ENCODE assay signal across 26 cellular contexts in the genomic region with DNA sequence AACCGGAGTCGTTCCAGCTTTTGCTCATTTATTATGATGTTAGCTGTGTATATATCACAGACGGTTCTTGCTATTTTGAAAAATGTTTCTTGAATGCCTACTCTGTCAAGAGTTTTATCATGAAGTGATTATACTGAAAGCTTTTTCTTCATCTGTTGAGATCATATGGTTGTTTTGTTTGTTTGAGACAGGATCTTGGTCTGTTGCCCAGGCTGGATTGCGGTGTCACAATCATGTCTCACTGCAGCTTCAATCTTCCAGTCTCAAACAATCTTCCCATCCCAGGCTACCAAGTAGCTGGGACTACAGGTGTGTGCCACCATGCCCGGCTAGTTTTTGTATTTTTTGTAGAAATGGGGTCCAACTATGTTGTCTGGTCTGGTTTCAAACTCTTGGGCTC.
"Had no signal": no experiment of that assay in that cellular context is flagged by ENCODE, and none has a peak within 500 bp of the region (broad histone marks: within the 10 kb centered on the region; RNA-seq: fewer than 3 reads in every experiment).

No MANE protein-coding gene starts in this region.

- H3K9me3 Mint-ChIP-seq: activated naive CD4-positive, alpha-beta T cell treated with anti-CD3 and anti-CD28 coated beads, Interleukin-2, amount 50 U/mL, for 72 hours; activated naive CD8-positive, alpha-beta T cell treated with anti-CD3 and anti-CD28 coated beads, Interleukin-2, amount 50 U/mL, for 24 hours; activated T-cell treated with anti-CD3 and anti-CD28 coated beads, Interleukin-2, amount 50 U/mL, for 24 hours had no signal

- H3K27ac Mint-ChIP-seq: activated CD8-positive, alpha-beta T cell treated with anti-CD3 and anti-CD28 coated beads, Interleukin-2, amount 10 ng/mL, durations not matched to agents 7 days and 5 days; activated naive CD4-positive, alpha-beta T cell treated with anti-CD3 and anti-CD28 coated beads, Interleukin-2, amount 50 U/mL, for 72 hours; activated naive CD8-positive, alpha-beta T cell treated with anti-CD3 and anti-CD28 coated beads, Interleukin-2, amount 50 U/mL, for 24 hours; activated T-cell treated with anti-CD3 and anti-CD28 coated beads, Interleukin-2, amount 50 U/mL, for 24 hours had no signal

- DNase-seq: activated CD4-positive, alpha-beta T cell treated with anti-CD3 and anti-CD28 coated beads for 48 hours; activated CD4-positive, alpha-beta T cell treated with anti-CD3 and anti-CD28 coated beads, Interleukin-2, amount 50 U/mL, for 4 hours; activated CD8-positive, alpha-beta T cell treated with anti-CD3 and anti-CD28 coated beads, Interleukin-2, amount 10 ng/mL, durations not matched to agents 7 days and 5 days; activated effector memory CD4-positive, alpha-beta T cell treated with anti-CD3 and anti-CD28 coated beads, Interleukin-2, amount 50 U/mL, for 16 hours; activated naive CD4-positive, alpha-beta T cell treated with Interleukin-2 at 50 U/mL for 16 hours; activated naive CD8-positive, alpha-beta T cell treated with anti-CD3 and anti-CD28 coated beads, Interleukin-2, amount 50 U/mL, for 24 hours; activated T-cell treated with anti-CD3 and anti-CD28 coated beads, Interleukin-2, amount 50 U/mL, for 24 hours; amniotic stem cell; body of pancreas; central memory CD4-positive, alpha-beta T cell; Kasumi-1; MV-4-11; NCI-H1092 treated with DMSO at 0.1 percent for 48 hours; NCI-H1417 treated with DMSO at 0.1 percent for 48 hours; NCI-H1694; NCI-H2029 treated with DMSO at 0.1 percent for 48 hours; NCI-H446; NCI-H524; Peyer's patch; Right ventricle myocardium superior; SW 1271 had no signal

- H3K4me3 ChIP-seq: ascending aorta, body of pancreas, Peyer's patch, SJSA1 had no signal

- H3K4me3 Mint-ChIP-seq: activated CD8-positive, alpha-beta T cell treated with anti-CD3 and anti-CD28 coated beads, Interleukin-2, amount 10 ng/mL, durations not matched to agents 7 days and 5 days; activated naive CD8-positive, alpha-beta T cell treated with anti-CD3 and anti-CD28 coated beads, Interleukin-2, amount 50 U/mL, for 24 hours; activated T-cell treated with anti-CD3 and anti-CD28 coated beads, Interleukin-2, amount 50 U/mL, for 24 hours had no signal

- H3K36me3 Mint-ChIP-seq: activated naive CD4-positive, alpha-beta T cell treated with anti-CD3 and anti-CD28 coated beads, Interleukin-2, amount 50 U/mL, for 72 hours had no signal

- H3K27me3 Mint-ChIP-seq: activated T-cell treated with anti-CD3 and anti-CD28 coated beads, Interleukin-2, amount 50 U/mL, for 24 hours had no signal

- ATAC-seq: activated CD4-positive, CD25-positive, alpha-beta regulatory T cell treated with anti-CD3 and anti-CD28 coated beads, Interleukin-2, amount 50 U/mL, for 24 hours; activated CD8-positive, alpha-beta T cell treated with anti-CD3 and anti-CD28 coated beads, Interleukin-2, amount 10 ng/mL, durations not matched to agents 7 days and 5 days; activated naive CD4-positive, alpha-beta T cell treated with anti-CD3 and anti-CD28 coated beads, Interleukin-2, amount 50 U/mL, for 72 hours; activated naive CD8-positive, alpha-beta T cell treated with anti-CD3 and anti-CD28 coated beads, Interleukin-2, amount 50 U/mL, for 24 hours; body of pancreas; SK-N-SH treated with all-trans-retinoic acid at 6 μM for 48 hours had no signal
